Comparison of ENCODE assay signal across 14 cellular contexts in the genomic region with DNA sequence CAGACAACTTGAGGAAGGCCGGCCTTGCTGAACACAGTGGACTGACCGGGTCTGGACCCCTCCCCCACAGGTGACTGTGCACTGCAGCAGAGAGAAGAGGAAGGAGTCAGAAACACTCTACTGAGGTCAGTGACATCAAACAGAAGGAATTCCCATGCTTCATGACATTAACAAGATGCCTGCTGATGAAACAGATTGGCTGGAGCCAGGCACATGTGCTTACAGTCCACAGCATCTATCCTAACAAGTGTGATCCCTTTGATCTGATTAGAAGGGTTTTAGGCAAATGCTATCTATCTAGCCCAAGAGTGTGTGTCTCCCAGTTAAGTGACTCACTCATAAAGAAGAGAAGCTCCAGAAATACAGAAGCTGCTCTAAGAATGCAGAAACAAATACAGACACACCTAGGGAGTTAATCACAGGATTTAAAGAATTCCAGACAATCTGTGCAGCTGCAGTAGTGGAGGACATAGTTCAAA.
DNase-seq lines count a peak whose midpoint lies in the region; ATAC-seq and TF ChIP-seq lines count a peak whose summit lies in the region.
"Had no signal": no experiment of that assay in that cellular context is flagged by ENCODE, and none has a peak within 500 bp of the region (broad histone marks: within the 10 kb centered on the region; RNA-seq: fewer than 3 reads in every experiment).

No MANE protein-coding gene starts in this region.

- H3K27me3 ChIP-seq in WERI-Rb-1 (ENCODE audit: insufficient read depth, low read depth, severe bottlenecking) (no peaks in the 10 kb centered on the region), neuronal stem cell (ENCODE audit: control insufficient read depth in 3 of 3, insufficient read depth in 3 of 3, low read depth in 1 of 3, low read length in 3 of 3) (no peaks in the 10 kb centered on the region)
- H3K27me3 ChIP-seq: spleen had no signal

- H3K4me1 ChIP-seq in neuronal stem cell (ENCODE audit: control insufficient read depth in 2 of 2, insufficient read depth in 1 of 2, low read depth in 1 of 2, low read length in 2 of 2) = peaks cover 0 to 5% of the 10 kb centered on the region in 2 donors
- H3K4me1 ChIP-seq: spleen had no signal

- no peak overlapping the region for H3K14ac ChIP-seq in neuronal stem cell (ENCODE audit: low read length)

- H2BK120ac ChIP-seq in neuronal stem cell (ENCODE audit: low read depth, low read length) = no peak overlapping the region

- H2BK5ac ChIP-seq in neuronal stem cell (ENCODE audit: low read length) = no peak overlapping the region

- H4K8ac ChIP-seq in neuronal stem cell (ENCODE audit: low read depth, low read length) = no peak overlapping the region

- H3K9me3 ChIP-seq in WERI-Rb-1 (ENCODE audit: severe bottlenecking) (no peaks in the 10 kb centered on the region), neuronal stem cell (replicated peaks in 1 of 2; ENCODE audit: control insufficient read depth in 2 of 2, insufficient read depth in 1 of 2, low read depth in 1 of 2, low read length in 2 of 2) (no peaks in the 10 kb centered on the region)
- H3K9me3 ChIP-seq: spleen had no signal

- H2AK5ac ChIP-seq in neuronal stem cell (ENCODE audit: low read depth, low read length) = no peak overlapping the region

- H3K18ac ChIP-seq in neuronal stem cell (ENCODE audit: low read length) = no peak overlapping the region

- H3K27ac ChIP-seq in WERI-Rb-1 = no peak overlapping the region
- H3K27ac ChIP-seq in neuronal stem cell (replicated peaks; ENCODE audit: low read length) = no peak overlapping the region
- H3K27ac ChIP-seq: spleen had no signal

- no peak for ATAC-seq in HG02610 (IDR thresholded peaks at IDR 0.05; ENCODE audit: unreplicated experiment)
- no peak for ATAC-seq in GM19324 (IDR thresholded peaks at IDR 0.05; ENCODE audit: low FRiP score, unreplicated experiment)

- no peak overlapping the region for H2AFZ ChIP-seq in neuronal stem cell (ENCODE audit: low read length)

- no peak overlapping the region for H2BK15ac ChIP-seq in neuronal stem cell (ENCODE audit: low read length)

- H3K9ac ChIP-seq in neuronal stem cell (ENCODE audit: low read depth, low read length, poor library complexity) = no peak overlapping the region

- DNase-seq in A172 (ENCODE audit: low spot score) (peak; percentile 91), HK-2 (ENCODE audit: unreplicated experiment) (peak; percentile 72), WERI-Rb-1 (peak; percentile 33), iris pigment epithelial cell (ENCODE audit: low read depth) (peak; percentile 84), neuronal stem cell (ENCODE audit: low spot score) (no peak), SIG-M5 (lab: John Stamatoyannopoulos, UW) (no peak)
- DNase-seq: activated CD4-positive, alpha-beta T cell treated with anti-CD3 and anti-CD28 coated beads for 4 hours; activated naive CD4-positive, alpha-beta T cell treated with anti-CD3 and anti-CD28 coated beads, Interleukin-2, amount 50 U/mL, for 16 hours; DND-41; naive B cell; spleen; stimulated activated CD8-positive, alpha-beta memory T cell treated with anti-CD3 and anti-CD28 coated beads, Interleukin-4, amount 100 ng/mL, for 48 hours had no signal

- TF ChIP-seq CTCF in WERI-Rb-1 (IDR thresholded peaks at IDR 0.05; ENCODE audit: low read depth, low read length) = no peak

- no peak overlapping the region for H3K4me2 ChIP-seq in neuronal stem cell (ENCODE audit: insufficient read depth, low read length, poor library complexity, severe bottlenecking)

- no CpG with 5 or more reads among the region's 2 CpGs for WGBS in neuronal stem cell (ENCODE audit: extremely low coverage in 2 of 2, insufficient read length in 2 of 2, insufficient replicate concordance in 1 of 2), 2 donors

- no peaks in the 10 kb centered on the region for H3K36me3 ChIP-seq in WERI-Rb-1
- no peaks in the 10 kb centered on the region for H3K36me3 ChIP-seq in neuronal stem cell (replicated peaks in 1 of 2; ENCODE audit: control insufficient read depth in 2 of 2, insufficient read depth in 2 of 2, low read length in 2 of 2)
- H3K36me3 ChIP-seq: spleen had no signal

- H2BK12ac ChIP-seq in neuronal stem cell (ENCODE audit: low read length) = no peak overlapping the region

- no peak overlapping the region for H3K23ac ChIP-seq in neuronal stem cell (ENCODE audit: low read depth, low read length, poor library complexity)

- H3K4me3 ChIP-seq in WERI-Rb-1 (ENCODE audit: low read depth, low read length) (no peak overlapping the region), neuronal stem cell (ENCODE audit: low read length in 2 of 2) (no peak overlapping the region)
- H3K4me3 ChIP-seq: spleen had no signal

- no peak overlapping the region for H3K4ac ChIP-seq in neuronal stem cell (ENCODE audit: low read length)

- H3K79me1 ChIP-seq in neuronal stem cell (ENCODE audit: low read depth, low read length) = no peaks in the 10 kb centered on the region

- no peak overlapping the region for H4K91ac ChIP-seq in neuronal stem cell (ENCODE audit: low read depth, low read length, poor library complexity)

Comparison
In these comparisons a context has a peak if more than half of its experiments do, and no peak if none do; other contexts are left out.
1. DNase-seq: peak in A172 (single experiment), HK-2 (single experiment), WERI-Rb-1 (single experiment) and iris pigment epithelial cell (single experiment); none in neuronal stem cell (single experiment) and SIG-M5 (single experiment).